Comparison of ENCODE assay signal across 23 cellular contexts in genomic region chr2:98839292-98839691, GRCh38.
DNase-seq lines count a peak whose midpoint lies in the region; ATAC-seq, FAIRE-seq and TF ChIP-seq lines count a peak whose summit lies in the region.
"Had no signal": no experiment of that assay in that cellular context is flagged by ENCODE, and none has a peak within 500 bp of the region (broad histone marks: within the 10 kb centered on the region; RNA-seq: fewer than 3 reads in every experiment).

No MANE protein-coding gene starts in this region.

- TF ChIP-seq CTCF in A549 (IDR thresholded peaks at IDR 0.05) (no peak), coronary artery (IDR thresholded peaks at IDR 0.05) (no peak)

- no peak for TF ChIP-seq EP300 in A549 (IDR thresholded peaks at IDR 0.05)

- peaks cover 10% of the 10 kb centered on the region for H3K4me1 ChIP-seq in A549
- H3K4me1 ChIP-seq: parathyroid adenoma had no signal

- no peak overlapping the region for H3K4me3 ChIP-seq in A549
- H3K4me3 ChIP-seq in coronary artery: no peak overlapping the region
- H3K4me3 ChIP-seq: thoracic aorta had no signal

- no peak overlapping the region for H3K4me2 ChIP-seq in A549

- no peak for TF ChIP-seq RAD21 in A549 (conservative IDR thresholded peaks at IDR 0.05 in 1 of 2, IDR thresholded peaks at IDR 0.05 in 1 of 2)

- CTCF ChIA-PET in A549 (lab: Yijun Ruan, JAX): interaction anchor here (3.5 kb wide), 1 partner anchor 190 kb away, joined by 31 read pairs; no protein-coding TSS in a partner anchor

- ATAC-seq in A549: no peak
- ATAC-seq: activated naive CD4-positive, alpha-beta T cell treated with anti-CD3 and anti-CD28 coated beads, Interleukin-2, amount 50 U/mL, for 72 hours; CD8-positive, alpha-beta T cell; sciatic nerve; stimulated activated naive B cell treated with anti-CD40 and anti-IgM and Interleukin-4, amounts not matched to agents 10 μg/mL and 1 μg/mL and 100 μg/mL, for 72 hours; T-cell had no signal

- TF ChIP-seq POLR2A in A549 (IDR thresholded peaks at IDR 0.05; ENCODE audit: low read length) (no peak), H54 (IDR thresholded peaks at IDR 0.05; ENCODE audit: low read depth, low read length) (no peak)

- 27% methylated on average over 3 of the region's 3 CpGs for WGBS in A549 (ENCODE audit: missing lambda C conversion rate)

- DNase-seq in A549 (ENCODE audit: low read depth in 1 of 2, low spot score in 1 of 2): no peak
- no peak for DNase-seq in H54 (ENCODE audit: insufficient read length, low spot score)
- peak; percentile 7 for DNase-seq in SW480 (ENCODE audit: low spot score)
- DNase-seq in fibroblast of peridontal ligament (ENCODE audit: extremely low read depth): peak; percentile 5
- DNase-seq in cortex of kidney (lab: John Stamatoyannopoulos, UW): no peak
- no peak for DNase-seq in NCI-H1694 (lab: John Stamatoyannopoulos, UW)
- no peak for DNase-seq in DMS114 treated with DMSO at 0.1 percent for 48 hours (lab: John Stamatoyannopoulos, UW; ENCODE audit: unreplicated experiment)
- DNase-seq in coronary artery (ENCODE audit: low spot score): no peak
- DNase-seq: CD8-positive, alpha-beta T cell; DMS79 treated with DMSO at 0.1 percent for 48 hours; glutamatergic neuron; GOT3; NCI-H1436; NCI-H2171 treated with DMSO at 0.1 percent for 48 hours; NCI-H526 treated with DMSO at 0.1 percent for 48 hours; SHP77 treated with DMSO at 0.1 percent for 48 hours; stimulated activated CD4-positive, alpha-beta T cell treated with anti-CD3 and anti-CD28 coated beads, Interleukin-1b, Interleukin-23, amount 100 ng/mL, for 48 hours; stimulated activated naive B cell treated with anti-CD40 and anti-IgM and Interleukin-4, amounts not matched to agents 10 μg/mL and 1 μg/mL and 100 μg/mL, for 72 hours; T-cell had no signal

- H3K27ac ChIP-seq in A549 (no peak overlapping the region), coronary artery (no peak overlapping the region)
- H3K27ac ChIP-seq: parathyroid adenoma, thoracic aorta had no signal

- FAIRE-seq in A549 (lab: Jason Lieb, UNC) (no peak), H54 (lab: Jason Lieb, UNC) (peak; percentile 64)

- peaks cover 5% of the 10 kb centered on the region; the same call in 1 of the 3 replicates for H3K9me3 ChIP-seq in A549
- H3K9me3 ChIP-seq: thoracic aorta had no signal

- POLR2A ChIA-PET in A549 (lab: Yijun Ruan, JAX): no interaction called here

TF ChIP-seq in A549, 52 proteins besides CTCF, POLR2A, EP300 and RAD21:
- TF ChIP-seq MAFK (IDR thresholded peaks at IDR 0.05; ENCODE audit: partially characterized antibody) (peak; percentile 36), USF2 (IDR thresholded peaks at IDR 0.05) (no peak), RNF2 (IDR thresholded peaks at IDR 0.05; ENCODE audit: borderline replicate concordance, low read depth) (no peak), NPAS2 (CRISPR knock-in tag; IDR thresholded peaks at IDR 0.05; ENCODE audit: borderline replicate concordance) (no peak), EHMT2 (IDR thresholded peaks at IDR 0.05; ENCODE audit: low read depth) (no peak), ZFP36 (IDR thresholded peaks at IDR 0.05; ENCODE audit: borderline replicate concordance, partially characterized antibody) (no peak), TFCP2L1 (CRISPR knock-in tag; IDR thresholded peaks at IDR 0.05) (no peak)

Comparison
In these comparisons a context has a peak if more than half of its experiments do, and no peak if none do; other contexts are left out.
1. DNase-seq: peak in SW480 (single experiment) and fibroblast of peridontal ligament (single experiment); none in A549 (0 of 2), H54 (single experiment), cortex of kidney (single experiment), NCI-H1694 (single experiment), DMS114 treated with DMSO at 0.1 percent for 48 hours (single experiment) and coronary artery (single experiment).